ENCODE assay signal across 8 cellular contexts in the genomic region with DNA sequence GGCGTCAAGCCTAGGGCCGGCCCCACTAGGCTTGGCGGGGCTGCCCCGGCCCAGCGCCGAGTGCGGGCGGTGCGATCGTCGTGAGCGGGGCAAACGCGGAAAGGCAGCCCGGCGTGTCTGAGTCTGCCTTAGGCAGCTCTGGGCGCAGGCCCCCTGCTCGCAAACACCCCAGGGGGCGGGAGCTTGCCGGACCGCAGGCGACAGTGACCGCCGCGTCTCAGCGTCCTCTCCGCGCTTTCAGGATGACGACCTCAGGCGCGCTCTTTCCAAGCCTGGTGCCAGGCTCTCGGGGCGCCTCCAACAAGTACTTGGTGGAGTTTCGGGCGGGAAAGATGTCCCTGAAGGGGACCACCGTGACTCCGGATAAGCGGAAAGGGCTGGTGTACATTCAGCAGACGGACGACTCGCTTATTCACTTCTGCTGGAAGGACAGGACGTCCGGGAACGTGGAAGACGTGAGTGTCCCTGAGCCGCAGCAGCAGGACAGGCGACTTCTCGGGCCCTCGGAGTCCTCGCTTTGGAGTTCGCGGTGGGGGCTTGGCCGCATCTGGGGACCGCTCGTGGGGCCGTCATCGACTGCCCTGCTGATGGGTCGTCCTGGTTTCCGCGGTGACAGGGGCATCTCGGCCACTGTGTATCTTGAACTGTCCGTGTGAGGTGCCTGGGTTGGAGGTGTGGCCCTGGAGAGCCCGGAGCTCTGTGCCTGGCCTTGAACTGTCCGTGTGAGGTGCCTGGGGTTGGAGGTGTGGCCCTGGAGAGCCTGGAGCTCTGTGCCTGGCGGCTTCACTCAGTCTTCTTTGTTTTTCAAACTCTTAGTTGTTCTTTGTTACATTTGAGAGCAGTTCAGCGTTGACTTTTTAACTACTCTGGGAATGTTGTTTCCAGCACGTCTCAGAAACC. TPM values are rescaled to one million over a fixed set of nuclear protein-coding genes. Genes with fewer than 3 reads are reported as not detected.
DNase-seq lines count a peak whose midpoint lies in the region; ATAC-seq and TF ChIP-seq lines count a peak whose summit lies in the region.

No MANE protein-coding gene starts in this region.

- H2AFZ ChIP-seq in PC-3 (ENCODE audit: low read length), result no peak overlapping the region

- TF ChIP-seq CTCF in PC-3 (conservative IDR thresholded peaks at IDR 0.05; ENCODE audit: low read depth, low read length), result no peak
- TF ChIP-seq CTCF in upper lobe of right lung (IDR thresholded peaks at IDR 0.05), result no peak

- ATAC-seq in GM21381 (IDR thresholded peaks at IDR 0.05; ENCODE audit: unreplicated experiment) (peak; percentile 7), PC-3 (peak; percentile 3), upper lobe of right lung (peak; percentile 0), GM19463 (IDR thresholded peaks at IDR 0.05; ENCODE audit: unreplicated experiment) (no peak)

- peaks cover 9% of the 10 kb centered on the region for H3F3A ChIP-seq in PC-3 (ENCODE audit: low read length, unreplicated experiment)

- intact Hi-C loops in PC-3 (cut with micrococcal nuclease) (loop anchor here (5.0 kb wide), 2 partner anchors 64 to 194 kb away; a partner anchor contains a TSS), upper lobe of right lung (cut with DNase I) (loop anchor here (5.0 kb wide), 1 partner anchor 74 kb away; no protein-coding TSS in a partner anchor)

- H3K9me3 ChIP-seq in BLaER1 treated with 17β-estradiol and CSF1 and Interleukin-3, amounts not matched to agents 10 nM and 100 nM (replicated peaks in 1 of 11), result no peaks in the 10 kb centered on the region
- H3K9me3 ChIP-seq in PC-3 (ENCODE audit: low read length) (no peaks in the 10 kb centered on the region), upper lobe of right lung (no peaks in the 10 kb centered on the region)

- no peaks in the 10 kb centered on the region for H3K27me3 ChIP-seq in BLaER1 treated with 17β-estradiol and CSF1 and Interleukin-3, amounts not matched to agents 10 nM and 100 nM
- H3K27me3 ChIP-seq in PC-3 (ENCODE audit: low read length) (no peaks in the 10 kb centered on the region), upper lobe of right lung (no peaks in the 10 kb centered on the region)

- peaks cover 46% of the 10 kb centered on the region for H3K79me2 ChIP-seq in PC-3 (ENCODE audit: low read length)

- DNase-seq in PC-3 (peak; percentile 25), lung microvascular endothelial cell (ENCODE audit: low read depth in 2 of 2) (peak; percentile 53 to 56), upper lobe of right lung (peak; percentile 76), HuH-7 (ENCODE audit: low spot score) (no peak)

- H3K9me2 ChIP-seq in PC-3 (replicated peaks; ENCODE audit: low read length), result no peaks in the 10 kb centered on the region

- peaks cover 49 to 53% (median 50%) of the 10 kb centered on the region in 11 experiments for H3K36me3 ChIP-seq in BLaER1 treated with 17β-estradiol and CSF1 and Interleukin-3, amounts not matched to agents 10 nM and 100 nM
- H3K36me3 ChIP-seq in PC-3 (ENCODE audit: low read depth, low read length), result peaks cover 47% of the 10 kb centered on the region
- peaks cover 40% of the 10 kb centered on the region for H3K36me3 ChIP-seq in upper lobe of right lung

- H3K4me1 ChIP-seq in BLaER1 treated with 17β-estradiol and CSF1 and Interleukin-3, amounts not matched to agents 10 nM and 100 nM, result peaks cover 23 to 37% (median 29%) of the 10 kb centered on the region in 10 experiments
- peaks cover 25% of the 10 kb centered on the region for H3K4me1 ChIP-seq in PC-3 (ENCODE audit: insufficient read depth, low read length)
- peaks cover 22% of the 10 kb centered on the region for H3K4me1 ChIP-seq in upper lobe of right lung

- peak overlapping the region; percentile 94 to 100 (median 97) for H3K9ac ChIP-seq in BLaER1 treated with 17β-estradiol and CSF1 and Interleukin-3, amounts not matched to agents 10 nM and 100 nM
- H3K9ac ChIP-seq in PC-3 (ENCODE audit: low read length), result peak overlapping the region; percentile 95

- peak overlapping the region; percentile 67 to 97 (median 95) for H3K27ac ChIP-seq in BLaER1 treated with 17β-estradiol and CSF1 and Interleukin-3, amounts not matched to agents 10 nM and 100 nM
- H3K27ac ChIP-seq in PC-3 (ENCODE audit: low read length) (peak overlapping the region; percentile 36), cingulate gyrus (ENCODE audit: low read depth, low read length) (peak overlapping the region; percentile 19), upper lobe of right lung (peak overlapping the region; percentile 97)

- H3K4me3 ChIP-seq in BLaER1 treated with 17β-estradiol and CSF1 and Interleukin-3, amounts not matched to agents 10 nM and 100 nM, result peak overlapping the region; percentile 78 to 100 (median 98)
- peak overlapping the region; percentile 94 for H3K4me3 ChIP-seq in PC-3 (ENCODE audit: low read length)
- peak overlapping the region; percentile 83 for H3K4me3 ChIP-seq in upper lobe of right lung

- POLR2A ChIA-PET in PC-3 (lab: Charles Lee; ENCODE audit: unreplicated experiment), result no interaction called here

- peaks cover 52 to 56% (median 55%) of the 10 kb centered on the region in 11 experiments for H4K20me1 ChIP-seq in BLaER1 treated with 17β-estradiol and CSF1 and Interleukin-3, amounts not matched to agents 10 nM and 100 nM
- peaks cover 51% of the 10 kb centered on the region for H4K20me1 ChIP-seq in PC-3 (ENCODE audit: low read length)

- CTCF ChIA-PET in PC-3 (lab: Charles Lee), result no interaction called here

- H3K4me2 ChIP-seq in BLaER1 treated with 17β-estradiol and CSF1 and Interleukin-3, amounts not matched to agents 10 nM and 100 nM, result peak overlapping the region; percentile 90 to 100 (median 99)
- peak overlapping the region; percentile 100 for H3K4me2 ChIP-seq in PC-3 (ENCODE audit: low read length)

- BruUV-seq in PC-3 (replicated peaks; lab: Mats Ljungman, UMichigan), result no TSS peak

RNA-seq across cellular contexts. Expression of a gene that starts 0.8 kb away (rescaled TPM):
- total RNA-seq in PC-3 (2014; rRNA removed) (374 and 487 TPM in 2 replicates), lung microvascular endothelial cell (69.4 and 77.6 TPM in 2 replicates), upper lobe of right lung (73.4 TPM)

Comparison
In these comparisons a context has a peak if more than half of its experiments do, and no peak if none do; other contexts are left out.
1. H3K27ac ChIP-seq: peak in every context shown above with its lines; median percentile 97 in upper lobe of right lung; 95 in BLaER1 treated with 17β-estradiol and CSF1 and Interleukin-3, amounts not matched to agents 10 nM and 100 nM; 36 in PC-3; 19 in cingulate gyrus.